In genomic region chr12:124388038-124388676, GRCh38 we compare ENCODE assay signal across 8 cellular contexts.
DNase-seq lines count a peak whose midpoint lies in the region; ATAC-seq and TF ChIP-seq lines count a peak whose summit lies in the region.

No MANE protein-coding gene starts in this region.

- POLR2A ChIA-PET in CD4-positive, alpha-beta T cell (lab: Charles Lee): interaction anchor here (1.5 to 1.6 kb wide), 2 partner anchors 65 to 78 kb away, joined by 4 to 5 read pairs; no protein-coding TSS in a partner anchor

- H3K9me3 ChIP-seq in CD4-positive, alpha-beta T cell (ENCODE audit: control insufficient read depth, low read length): no peaks in the 10 kb centered on the region
- H3K9me3 ChIP-seq in T-helper 17 cell (ENCODE audit: control insufficient read depth, low read length, poor library complexity, severe bottlenecking): no peaks in the 10 kb centered on the region

- H3K27ac ChIP-seq in CD4-positive, alpha-beta T cell (ENCODE audit: low read depth, low read length): no peak overlapping the region

- no peak overlapping the region for H3K27ac Mint-ChIP-seq in CD4-positive, alpha-beta T cell
- peak overlapping the region; percentile 14 for H3K27ac Mint-ChIP-seq in T-helper 17 cell

- peaks cover 18% of the 10 kb centered on the region for H3K36me3 Mint-ChIP-seq in CD4-positive, alpha-beta T cell (ENCODE audit: low read depth)
- H3K36me3 Mint-ChIP-seq in T-helper 17 cell (ENCODE audit: low read depth): peaks cover 2% of the 10 kb centered on the region

- H3K9me3 Mint-ChIP-seq in CD4-positive, alpha-beta T cell: no peaks in the 10 kb centered on the region

- H3K27me3 Mint-ChIP-seq in CD4-positive, alpha-beta T cell: no peaks in the 10 kb centered on the region
- H3K27me3 Mint-ChIP-seq in T-helper 17 cell: no peaks in the 10 kb centered on the region

- H3K4me3 ChIP-seq in fibroblast of the aortic adventitia (ENCODE audit: low read depth, low read length) (peak overlapping the region; percentile 89), retinal pigment epithelial cell (ENCODE audit: low read length) (peak overlapping the region; percentile 93)

- H3K4me1 Mint-ChIP-seq in CD4-positive, alpha-beta T cell (ENCODE audit: low read depth): peaks cover 22% of the 10 kb centered on the region
- peaks cover 23% of the 10 kb centered on the region for H3K4me1 Mint-ChIP-seq in T-helper 17 cell

- H3K4me3 Mint-ChIP-seq in CD4-positive, alpha-beta T cell: peak overlapping the region; percentile 25
- H3K4me3 Mint-ChIP-seq in T-helper 17 cell: peak overlapping the region; percentile 65

- CTCF ChIA-PET in CD4-positive, alpha-beta T cell (lab: Charles Lee): no interaction called here

- no peak for DNase-seq in CD4-positive, alpha-beta T cell
- DNase-seq in T-helper 17 cell (no peak), fibroblast of the aortic adventitia (ENCODE audit: low read depth) (no peak), retinal pigment epithelial cell (ENCODE audit: low read depth) (no peak), GM03348 (ENCODE audit: low spot score) (no peak), GM20000 (ENCODE audit: low spot score) (no peak), NCI-H748 treated with DMSO at 0.1 percent for 48 hours (lab: John Stamatoyannopoulos, UW) (no peak)

- no peaks in the 10 kb centered on the region for H3K27me3 ChIP-seq in CD4-positive, alpha-beta T cell (ENCODE audit: control insufficient read depth, insufficient read depth, low read length)

- intact Hi-C loops in CD4-positive, alpha-beta T cell (cut with DNase I, micrococcal nuclease): loop anchor here in 1 of 2 experiments (5.0 kb wide), 2 partner anchors 79 to 164 kb away; no protein-coding TSS in a partner anchor

- no peak for TF ChIP-seq CTCF in CD4-positive, alpha-beta T cell (IDR thresholded peaks at IDR 0.05)
- TF ChIP-seq CTCF in fibroblast of the aortic adventitia (IDR thresholded peaks at IDR 0.05; ENCODE audit: insufficient read depth, low read length) (no peak), retinal pigment epithelial cell (conservative IDR thresholded peaks at IDR 0.05; ENCODE audit: low read depth, low read length) (no peak), GM20000 (IDR thresholded peaks at IDR 0.05; ENCODE audit: extremely low read depth, missing control alignments) (no peak)

- no peak for ATAC-seq in CD4-positive, alpha-beta T cell (ENCODE audit: poor library complexity)
- no peak for ATAC-seq in T-helper 17 cell
- no peak for ATAC-seq in HG03159 (IDR thresholded peaks at IDR 0.05; ENCODE audit: unreplicated experiment)
